Comparison of ENCODE assay signal across 23 cellular contexts in the genomic region with DNA sequence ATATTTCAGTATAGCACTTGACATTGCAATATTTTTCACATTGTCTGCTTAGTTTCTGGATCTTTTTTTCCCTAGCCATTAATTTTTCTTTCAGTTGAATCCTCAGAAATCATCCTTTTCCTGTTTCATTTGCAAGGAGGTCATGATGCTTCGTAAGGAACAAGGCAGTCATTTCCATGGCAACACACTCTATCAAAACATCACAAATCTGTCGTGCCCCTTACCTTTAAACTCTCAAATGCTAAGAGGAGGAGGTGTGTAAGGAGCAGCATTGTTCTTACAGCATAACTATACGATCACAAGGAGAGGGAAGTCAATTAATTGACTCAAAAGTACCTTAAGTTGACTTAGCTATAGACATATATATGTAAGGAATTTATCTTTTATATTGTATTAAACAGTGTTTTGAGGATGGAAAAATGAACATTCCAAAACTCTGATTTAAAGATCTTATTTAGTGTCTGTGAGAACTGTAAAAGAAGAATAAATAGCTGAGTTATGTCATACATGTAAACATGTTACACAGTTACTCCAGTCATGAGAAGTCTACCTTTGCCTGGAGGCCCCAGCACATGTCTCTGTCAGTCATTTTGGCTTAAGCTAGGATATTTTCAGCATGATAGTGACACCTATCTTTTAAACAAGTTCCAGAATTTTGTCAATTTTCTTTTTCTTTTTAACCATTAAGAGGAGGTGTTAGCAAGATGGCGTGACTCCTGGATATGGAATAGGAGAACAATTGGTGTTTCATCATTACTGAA. TPM values are rescaled to one million over a fixed set of nuclear protein-coding genes. Genes with fewer than 3 reads are reported as not detected.
DNase-seq lines count a peak whose midpoint lies in the region; TF ChIP-seq lines count a peak whose summit lies in the region.
"Had no signal": no experiment of that assay in that cellular context is flagged by ENCODE, and none has a peak within 500 bp of the region (broad histone marks: within the 10 kb centered on the region; RNA-seq: fewer than 3 reads in every experiment).

No MANE protein-coding gene starts in this region.

- no peak overlapping the region for H3K27ac ChIP-seq in effector memory CD4-positive, alpha-beta T cell (ENCODE audit: insufficient read depth, low read length, poor library complexity, severe bottlenecking)
- H3K27ac ChIP-seq in left ventricle myocardium inferior (replicated peaks) = no peak overlapping the region
- H3K27ac ChIP-seq: body of pancreas, C4-2B, colonic mucosa, SJSA1, thyroid gland had no signal

- H3K27ac Mint-ChIP-seq in brain = peak overlapping the region; percentile 10 to 71 (median 60)
- H3K27ac Mint-ChIP-seq in mesothelial cell of epicardium = peak overlapping the region; percentile 58
- H3K27ac Mint-ChIP-seq: activated CD4-positive, alpha-beta T cell treated with anti-CD3 and anti-CD28 coated beads, Interleukin-2, amount 10 ng/mL, durations not matched to agents 7 days and 5 days; activated naive CD8-positive, alpha-beta T cell treated with anti-CD3 and anti-CD28 coated beads, Interleukin-2, amount 50 U/mL, for 24 hours; stimulated activated memory B cell treated with anti-CD40 and anti-IgM and Interleukin-4, amounts not matched to agents 10 μg/mL and 1 μg/mL and 100 μg/mL, for 72 hours; T-helper 17 cell had no signal

- H3K4me3 Mint-ChIP-seq in brain (peak overlapping the region in 2 of 5 experiments; percentile 5 to 7), mesothelial cell of epicardium (no peak overlapping the region)
- H3K4me3 Mint-ChIP-seq: activated CD4-positive, alpha-beta T cell treated with anti-CD3 and anti-CD28 coated beads, Interleukin-2, amount 10 ng/mL, durations not matched to agents 7 days and 5 days; activated naive CD8-positive, alpha-beta T cell treated with anti-CD3 and anti-CD28 coated beads, Interleukin-2, amount 50 U/mL, for 24 hours; naive B cell; stimulated activated memory B cell treated with anti-CD40 and anti-IgM and Interleukin-4, amounts not matched to agents 10 μg/mL and 1 μg/mL and 100 μg/mL, for 72 hours; T-helper 17 cell had no signal

- H3K9me3 Mint-ChIP-seq in brain (no peaks in the 10 kb centered on the region), mesothelial cell of epicardium (no peaks in the 10 kb centered on the region)
- H3K9me3 Mint-ChIP-seq: activated CD4-positive, alpha-beta T cell treated with anti-CD3 and anti-CD28 coated beads, Interleukin-2, amount 10 ng/mL, durations not matched to agents 7 days and 5 days; activated naive CD8-positive, alpha-beta T cell treated with anti-CD3 and anti-CD28 coated beads, Interleukin-2, amount 50 U/mL, for 24 hours; naive B cell; stimulated activated memory B cell treated with anti-CD40 and anti-IgM and Interleukin-4, amounts not matched to agents 10 μg/mL and 1 μg/mL and 100 μg/mL, for 72 hours had no signal

- no peak overlapping the region for H3K4me3 ChIP-seq in Jurkat, Clone E6-1 (ENCODE audit: low read length)
- H3K4me3 ChIP-seq in effector memory CD4-positive, alpha-beta T cell (ENCODE audit: insufficient read depth, low read depth, low read length, poor library complexity, severe bottlenecking) = no peak overlapping the region
- H3K4me3 ChIP-seq in left ventricle myocardium inferior = no peak overlapping the region
- H3K4me3 ChIP-seq: body of pancreas, colonic mucosa, SJSA1, thyroid gland had no signal

- no peaks in the 10 kb centered on the region for H3K27me3 ChIP-seq in effector memory CD4-positive, alpha-beta T cell (replicated peaks; ENCODE audit: control insufficient read depth, insufficient read depth, low read length, poor library complexity, severe bottlenecking)
- H3K27me3 ChIP-seq in left ventricle myocardium inferior (ENCODE audit: low read depth) = no peaks in the 10 kb centered on the region
- H3K27me3 ChIP-seq: body of pancreas, colonic mucosa, SJSA1, thyroid gland had no signal

- TF ChIP-seq CTCF in brain (conservative IDR thresholded peaks at IDR 0.05) (no peak), mesothelial cell of epicardium (IDR thresholded peaks at IDR 0.05; ENCODE audit: unreplicated experiment) (no peak), left ventricle myocardium inferior (IDR thresholded peaks at IDR 0.05; ENCODE audit: borderline replicate concordance) (no peak)

- DNase-seq in Jurkat, Clone E6-1 (ENCODE audit: low read depth, low spot score) = peak; percentile 76
- DNase-seq in NCI-H2171 treated with DMSO at 0.1 percent for 48 hours (lab: John Stamatoyannopoulos, UW) (peak; percentile 88), mesothelial cell of epicardium (ENCODE audit: low spot score in 2 of 2, unreplicated experiment in 2 of 2) (no peak), left ventricle myocardium inferior (no peak), cortex of kidney (lab: John Stamatoyannopoulos, UW) (no peak)
- no peak for DNase-seq in effector memory CD4-positive, alpha-beta T cell
- no peak for DNase-seq in stimulated activated naive CD4-positive, alpha-beta T cell treated with Interleukin-2 at 50 U/mL for 16 hours (lab: John Stamatoyannopoulos, UW)
- DNase-seq: activated CD4-positive, alpha-beta T cell treated with anti-CD3 and anti-CD28 coated beads, Interleukin-2, amount 10 ng/mL, durations not matched to agents 7 days and 5 days; activated CD8-positive, alpha-beta memory T cell treated with anti-CD3 and anti-CD28 coated beads, Interleukin-2, amount 50 U/mL, for 48 hours; activated effector memory CD4-positive, alpha-beta T cell treated with anti-CD3 and anti-CD28 coated beads, Interleukin-2, amount 50 U/mL, for 16 hours; activated naive CD8-positive, alpha-beta T cell treated with anti-CD3 and anti-CD28 coated beads, Interleukin-2, amount 50 U/mL, for 24 hours; GF-D8; hippocampal formation; naive B cell; NCI-H2029 treated with DMSO at 0.1 percent for 48 hours; T-helper 17 cell; thyroid gland had no signal

- H3K36me3 Mint-ChIP-seq in brain (peaks cover 10% of the 10 kb centered on the region), mesothelial cell of epicardium (peaks cover 2% of the 10 kb centered on the region)

- H3K4me1 Mint-ChIP-seq in brain (peaks cover 66% of the 10 kb centered on the region), mesothelial cell of epicardium (peaks cover 59% of the 10 kb centered on the region)
- H3K4me1 Mint-ChIP-seq: naive B cell; stimulated activated memory B cell treated with anti-CD40 and anti-IgM and Interleukin-4, amounts not matched to agents 10 μg/mL and 1 μg/mL and 100 μg/mL, for 72 hours had no signal

- H3K9me3 ChIP-seq in effector memory CD4-positive, alpha-beta T cell (ENCODE audit: control insufficient read depth, low read length) = no peaks in the 10 kb centered on the region
- H3K9me3 ChIP-seq in left ventricle myocardium inferior (replicated peaks) = no peaks in the 10 kb centered on the region
- H3K9me3 ChIP-seq: body of pancreas, colonic mucosa, SJSA1, thyroid gland had no signal

- H3K27me3 Mint-ChIP-seq in brain = no peaks in the 10 kb centered on the region
- no peaks in the 10 kb centered on the region for H3K27me3 Mint-ChIP-seq in mesothelial cell of epicardium (ENCODE audit: low read depth)
- H3K27me3 Mint-ChIP-seq: activated CD4-positive, alpha-beta T cell treated with anti-CD3 and anti-CD28 coated beads, Interleukin-2, amount 10 ng/mL, durations not matched to agents 7 days and 5 days; activated naive CD8-positive, alpha-beta T cell treated with anti-CD3 and anti-CD28 coated beads, Interleukin-2, amount 50 U/mL, for 24 hours; naive B cell; stimulated activated memory B cell treated with anti-CD40 and anti-IgM and Interleukin-4, amounts not matched to agents 10 μg/mL and 1 μg/mL and 100 μg/mL, for 72 hours; T-helper 17 cell had no signal

- peaks cover 8% of the 10 kb centered on the region for H3K36me3 ChIP-seq in effector memory CD4-positive, alpha-beta T cell (ENCODE audit: control insufficient read depth, insufficient read depth, low read length)
- H3K36me3 ChIP-seq in left ventricle myocardium inferior = peaks cover 28% of the 10 kb centered on the region
- H3K36me3 ChIP-seq: colonic mucosa, SJSA1, thyroid gland had no signal

- intact Hi-C loops in left ventricle myocardium inferior (cut with micrococcal nuclease) = no loop called here

- H3K4me1 ChIP-seq in effector memory CD4-positive, alpha-beta T cell (ENCODE audit: control insufficient read depth, insufficient read depth, low read length, poor library complexity, severe bottlenecking) = no peaks in the 10 kb centered on the region
- H3K4me1 ChIP-seq in left ventricle myocardium inferior = peaks cover 11% of the 10 kb centered on the region
- H3K4me1 ChIP-seq: colonic mucosa, SJSA1 had no signal

RNA-seq across cellular contexts. Expression of a gene that starts 41.6 kb away (rescaled TPM):
- polyA plus RNA-seq in Jurkat, Clone E6-1 (2012; ENCODE audit: insufficient read depth, insufficient read length) = 12.3 TPM
- 21.7 TPM for polyA plus RNA-seq in brain (ENCODE audit: insufficient read depth, low read depth, low replicate concordance)
- total RNA-seq in mesothelial cell of epicardium (21.2 to 22.6 TPM (median 22.0 TPM) in 3 replicates), left ventricle myocardium inferior (9.1 TPM)

Comparison
In these comparisons a context has a peak if more than half of its experiments do, and no peak if none do; other contexts are left out.
1. DNase-seq: peak in Jurkat, Clone E6-1 (single experiment) and NCI-H2171 treated with DMSO at 0.1 percent for 48 hours (single experiment); none in mesothelial cell of epicardium (0 of 2), effector memory CD4-positive, alpha-beta T cell (0 of 3), stimulated activated naive CD4-positive, alpha-beta T cell treated with Interleukin-2 at 50 U/mL for 16 hours (single experiment), left ventricle myocardium inferior (single experiment) and cortex of kidney (single experiment).